In genomic region chr7:12508554-12508953, GRCh38 we compare ENCODE assay signal across 25 cellular contexts.
"Had no signal": no experiment of that assay in that cellular context is flagged by ENCODE, and none has a peak within 500 bp of the region (broad histone marks: within the 10 kb centered on the region; RNA-seq: fewer than 3 reads in every experiment).

No MANE protein-coding gene starts in this region.

- FAIRE-seq: colon had no signal

- DNase-seq: activated CD4-positive, alpha-beta memory T cell treated with anti-CD3 and anti-CD28 coated beads, Interleukin-2, amount 10 ng/mL, durations not matched to agents 7 days and 5 days; activated CD4-positive, alpha-beta T cell treated with anti-CD3 and anti-CD28 coated beads for 1 hour; activated CD4-positive, alpha-beta T cell treated with anti-CD3 and anti-CD28 coated beads for 48 hours; activated CD4-positive, CD25-positive, alpha-beta regulatory T cell; activated effector memory CD4-positive, alpha-beta T cell treated with anti-CD3 and anti-CD28 coated beads, Interleukin-2, amount 50 U/mL, for 16 hours; activated naive CD4-positive, alpha-beta T cell; activated naive CD4-positive, alpha-beta T cell treated with anti-CD3 and anti-CD28 coated beads, Interleukin-2, amount 50 U/mL, for 16 hours; activated naive CD8-positive, alpha-beta T cell treated with anti-CD3 and anti-CD28 coated beads for 36 hours; activated T-cell treated with anti-CD3 and anti-CD28 coated beads, Interleukin-2, amount 50 U/mL, for 1 hour; activated T-cell treated with anti-CD3 and anti-CD28 coated beads, Interleukin-2, amount 50 U/mL, for 72 hours; amniotic stem cell; aorta; brain microvascular endothelial cell; central memory CD4-positive, alpha-beta T cell; NCI-H1092 treated with DMSO at 0.1 percent for 48 hours; NCI-H1417; NCI-H146; NCI-H187; NCI-H2029 treated with DMSO at 0.1 percent for 48 hours; NCI-H345; NCI-H82; SJCRH30; T1000; WERI-Rb-1 had no signal
